29 cellular contexts compared by ENCODE assay signal in genomic region chr3:53671192-53672021, GRCh38.
DNase-seq lines count a peak whose midpoint lies in the region; ATAC-seq, FAIRE-seq and TF ChIP-seq lines count a peak whose summit lies in the region.
"Had no signal": no experiment of that assay in that cellular context is flagged by ENCODE, and none has a peak within 500 bp of the region (broad histone marks: within the 10 kb centered on the region; RNA-seq: fewer than 3 reads in every experiment).

No MANE protein-coding gene starts in this region.

- H3K4me3 Mint-ChIP-seq in GM23338 = no peak overlapping the region
- H3K4me3 Mint-ChIP-seq: dendritic cell treated with granulocyte-macrophage colony-stimulating factor and Interleukin-4, amounts not matched to agents 40 ng/mL and 50 ng/mL, for 4 days; IgD-negative memory B cell; neural crest cell; stimulated activated naive B cell treated with anti-CD40 and anti-IgM and Interleukin-4, amounts not matched to agents 10 μg/mL and 1 μg/mL and 100 μg/mL, for 72 hours had no signal

- FAIRE-seq in islet of Langerhans (lab: Jason Lieb, UNC) = peak; percentile 97
- FAIRE-seq: endometrium, GM12891 had no signal

- DNase-seq in GM23338 (ENCODE audit: low spot score) (no peak), NCI-H1417 treated with DMSO at 0.1 percent for 48 hours (lab: John Stamatoyannopoulos, UW) (peak; percentile 30), NCI-H774 (lab: John Stamatoyannopoulos, UW) (peak; percentile 5)
- DNase-seq in activated naive CD4-positive, alpha-beta T cell treated with anti-CD3 and anti-CD28 coated beads, Interleukin-2, amount 50 U/mL, for 16 hours = no peak
- DNase-seq: activated CD8-positive, alpha-beta memory T cell treated with anti-CD3 and anti-CD28 coated beads, Interleukin-2, amount 50 U/mL, for 4 hours; anterior cingulate cortex; C1 segment of cervical spinal cord; caudate nucleus; islet precursor cell; NCI-H1436 treated with DMSO at 0.1 percent for 48 hours; NCI-H2227 treated with DMSO at 0.1 percent for 48 hours; right cardiac atrium; stimulated activated CD4-positive, alpha-beta T cell treated with anti-CD3 and anti-CD28 coated beads, Interleukin-12 subunit alpha, Interleukin-12 subunit beta, amount 100 ng/mL, for 4 hours; stimulated activated CD4-positive, alpha-beta T cell treated with anti-CD3 and anti-CD28 coated beads, Interleukin-4, amount 100 ng/mL, for 24 hours; stimulated activated naive B cell treated with anti-CD40 and anti-IgM and Interleukin-4, amounts not matched to agents 10 μg/mL and 1 μg/mL and 100 μg/mL, for 72 hours; T-helper 9 cell had no signal

- H3K36me3 ChIP-seq in GM23338 (ENCODE audit: insufficient read depth) = no peaks in the 10 kb centered on the region
- H3K36me3 ChIP-seq: vagina had no signal

- H2AFZ ChIP-seq in GM23338 = no peak overlapping the region
- H2AFZ ChIP-seq: parathyroid adenoma had no signal

- no peak for TF ChIP-seq CTCF in GM23338 (conservative IDR thresholded peaks at IDR 0.05; ENCODE audit: low read depth in 2 of 2)

- H3K4me1 ChIP-seq in GM23338 (ENCODE audit: insufficient read depth) = no peaks in the 10 kb centered on the region
- H3K4me1 ChIP-seq: parathyroid adenoma had no signal

- no peaks in the 10 kb centered on the region for H3K79me2 ChIP-seq in GM23338 (replicated peaks; ENCODE audit: insufficient read depth)
- H3K79me2 ChIP-seq: parathyroid adenoma had no signal

- no peak overlapping the region for H3K27ac Mint-ChIP-seq in GM23338
- H3K27ac Mint-ChIP-seq: activated naive CD4-positive, alpha-beta T cell treated with anti-CD3 and anti-CD28 coated beads, Interleukin-2, amount 50 U/mL, for 72 hours; dendritic cell treated with granulocyte-macrophage colony-stimulating factor and Interleukin-4, amounts not matched to agents 40 ng/mL and 50 ng/mL, for 4 days; IgD-negative memory B cell; stimulated activated naive B cell treated with anti-CD40 and anti-IgM and Interleukin-4, amounts not matched to agents 10 μg/mL and 1 μg/mL and 100 μg/mL, for 72 hours had no signal

- no peak overlapping the region for H3K27ac ChIP-seq in GM23338 (ENCODE audit: low read depth)
- H3K27ac ChIP-seq: parathyroid adenoma, SK-N-MC, vagina had no signal

- no peaks in the 10 kb centered on the region for H3K9me3 Mint-ChIP-seq in GM23338
- H3K9me3 Mint-ChIP-seq: activated naive CD4-positive, alpha-beta T cell treated with anti-CD3 and anti-CD28 coated beads, Interleukin-2, amount 50 U/mL, for 72 hours; dendritic cell treated with granulocyte-macrophage colony-stimulating factor and Interleukin-4, amounts not matched to agents 40 ng/mL and 50 ng/mL, for 4 days; IgD-negative memory B cell; neural crest cell; stimulated activated naive B cell treated with anti-CD40 and anti-IgM and Interleukin-4, amounts not matched to agents 10 μg/mL and 1 μg/mL and 100 μg/mL, for 72 hours had no signal

- no peaks in the 10 kb centered on the region for H3K4me1 Mint-ChIP-seq in GM23338
- H3K4me1 Mint-ChIP-seq: IgD-negative memory B cell; neural crest cell; stimulated activated naive B cell treated with anti-CD40 and anti-IgM and Interleukin-4, amounts not matched to agents 10 μg/mL and 1 μg/mL and 100 μg/mL, for 72 hours had no signal

- H3K9me2 ChIP-seq in GM23338 (ENCODE audit: insufficient read depth) = no peaks in the 10 kb centered on the region

- H3K27me3 ChIP-seq in GM23338 (ENCODE audit: insufficient read depth) = no peaks in the 10 kb centered on the region
- H3K27me3 ChIP-seq: vagina had no signal

- no peaks in the 10 kb centered on the region for H3K27me3 Mint-ChIP-seq in GM23338 (ENCODE audit: insufficient read depth, low read depth, poor library complexity)

- peak; percentile 41; the same call in 2 of the 3 replicates for ATAC-seq in GM23338
- ATAC-seq in HG03342 (IDR thresholded peaks at IDR 0.05; ENCODE audit: unreplicated experiment) = no peak
- no peak for ATAC-seq in GM19035 (IDR thresholded peaks at IDR 0.05; ENCODE audit: unreplicated experiment)
- no peak for ATAC-seq in HG03095 (IDR thresholded peaks at IDR 0.05; ENCODE audit: unreplicated experiment)
- ATAC-seq: activated naive CD4-positive, alpha-beta T cell treated with anti-CD3 and anti-CD28 coated beads, Interleukin-2, amount 50 U/mL, for 72 hours; right cardiac atrium; stimulated activated naive B cell treated with anti-CD40 and anti-IgM and Interleukin-4, amounts not matched to agents 10 μg/mL and 1 μg/mL and 100 μg/mL, for 72 hours had no signal

- H3K36me3 Mint-ChIP-seq in GM23338 (ENCODE audit: low read depth) = no peaks in the 10 kb centered on the region
- H3K36me3 Mint-ChIP-seq: activated naive CD4-positive, alpha-beta T cell treated with anti-CD3 and anti-CD28 coated beads, Interleukin-2, amount 50 U/mL, for 72 hours; IgD-negative memory B cell; stimulated activated naive B cell treated with anti-CD40 and anti-IgM and Interleukin-4, amounts not matched to agents 10 μg/mL and 1 μg/mL and 100 μg/mL, for 72 hours had no signal

- no peak overlapping the region for H3K4me2 ChIP-seq in GM23338

- no peaks in the 10 kb centered on the region for H4K20me1 ChIP-seq in GM23338 (replicated peaks; ENCODE audit: insufficient read depth)

- no peaks in the 10 kb centered on the region for H3F3A ChIP-seq in GM23338 (replicated peaks; ENCODE audit: low read depth)

- H3K4me3 ChIP-seq in GM23338 = no peak overlapping the region
- H3K4me3 ChIP-seq: SK-N-MC, vagina had no signal

TF ChIP-seq in GM23338, 12 proteins besides CTCF, POLR2A, EP300 and RAD21:
- TF ChIP-seq REST (IDR thresholded peaks at IDR 0.05; ENCODE audit: unreplicated experiment) = peak; percentile 51
- no peak for TF ChIP-seq ETS1 (IDR thresholded peaks at IDR 0.05)

Comparison
In these comparisons a context has a peak if more than half of its experiments do, and no peak if none do; other contexts are left out.
1. DNase-seq: peak in NCI-H1417 treated with DMSO at 0.1 percent for 48 hours (single experiment) and NCI-H774 (single experiment); none in GM23338 (single experiment) and activated naive CD4-positive, alpha-beta T cell treated with anti-CD3 and anti-CD28 coated beads, Interleukin-2, amount 50 U/mL, for 16 hours (single experiment).